Comparison of ENCODE assay signal across 7 cellular contexts in the genomic region with DNA sequence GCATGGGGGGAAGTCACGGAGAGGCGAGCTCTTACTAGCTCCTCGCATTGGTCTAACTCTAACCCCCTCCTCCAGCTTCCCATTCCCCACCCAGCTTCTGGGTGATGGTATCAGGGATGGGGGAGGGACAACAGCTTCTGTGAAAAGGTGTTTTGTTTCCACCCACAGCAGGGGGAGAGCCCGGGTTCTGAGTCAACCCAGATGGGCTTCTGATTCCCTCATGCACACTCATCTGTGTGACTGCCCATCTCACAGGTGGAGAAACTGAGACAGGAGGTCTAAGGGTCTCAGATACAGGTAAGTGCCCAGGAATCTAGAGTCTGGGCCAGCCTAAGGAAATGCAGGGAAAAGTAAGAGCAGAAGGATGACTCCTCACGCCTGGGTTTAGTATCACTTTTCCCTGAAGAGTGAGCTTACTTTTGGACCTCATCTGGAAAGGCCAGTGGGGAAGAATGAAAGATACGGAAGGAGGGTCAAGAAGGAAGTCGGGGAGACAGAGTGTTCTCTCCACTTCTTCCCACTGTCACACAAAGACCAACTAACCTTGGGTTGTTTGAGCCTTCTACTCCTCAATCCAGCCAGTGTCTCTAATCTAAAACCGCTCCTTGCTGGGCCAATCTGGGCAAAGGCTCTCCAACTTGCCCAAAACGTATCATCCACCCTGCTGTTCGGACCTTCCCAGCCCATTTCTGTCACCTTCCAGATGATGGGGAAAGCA. TPM values are rescaled to one million over a fixed set of nuclear protein-coding genes. Genes with fewer than 3 reads are reported as not detected.
A peak's percentile ranks its signal among the peaks of the same experiment; 100 is the strongest.
DNase-seq lines count a peak whose midpoint lies in the region; ATAC-seq and TF ChIP-seq lines count a peak whose summit lies in the region.
"Had no signal": no experiment of that assay in that cellular context is flagged by ENCODE, and none has a peak within 500 bp of the region (broad histone marks: within the 10 kb centered on the region; RNA-seq: fewer than 3 reads in every experiment).

No MANE protein-coding gene starts in this region.

- H3K4me3 ChIP-seq in body of pancreas = no peak overlapping the region
- H3K4me3 ChIP-seq in muscle layer of duodenum (ENCODE audit: low read depth in 1 of 2, low read length in 2 of 2) = peak overlapping the region; percentile 71 to 92

- no peaks in the 10 kb centered on the region for H3K9me3 ChIP-seq in body of pancreas
- H3K9me3 ChIP-seq in muscle layer of duodenum (ENCODE audit: control insufficient read depth in 1 of 2, low read length in 2 of 2) = no peaks in the 10 kb centered on the region

- H3K27ac ChIP-seq in C4-2B = peak overlapping the region; percentile 98
- H3K27ac ChIP-seq in body of pancreas = peak overlapping the region; percentile 96 to 98 (median 97)
- H3K27ac ChIP-seq in muscle layer of duodenum (ENCODE audit: low read length) = peak overlapping the region; percentile 91

- no peak for ATAC-seq in body of pancreas

- 60 to 66% methylated on average over 10 of the region's 10 CpGs for WGBS in body of pancreas, 2 donors

- intact Hi-C loops in body of pancreas (cut with DNase I) = no loop called here

- TF ChIP-seq POLR2A in body of pancreas (IDR thresholded peaks at IDR 0.05) (no peak), erythroblast (IDR thresholded peaks at IDR 0.05; ENCODE audit: low read length) (no peak)

- H3K4me1 ChIP-seq in body of pancreas = peaks cover 40% of the 10 kb centered on the region
- peaks cover 17 to 34% of the 10 kb centered on the region in 2 donors for H3K4me1 ChIP-seq in muscle layer of duodenum (ENCODE audit: control insufficient read depth in 1 of 2, insufficient read depth in 2 of 2, low read length in 2 of 2)

- TF ChIP-seq CTCF in C4-2B (conservative IDR thresholded peaks at IDR 0.05) (no peak), body of pancreas (IDR thresholded peaks at IDR 0.05) (no peak)

- H3K27me3 ChIP-seq in body of pancreas (no peaks in the 10 kb centered on the region), muscle layer of duodenum (ENCODE audit: low read depth, low read length) (no peaks in the 10 kb centered on the region)

- H3K36me3 ChIP-seq in body of pancreas (replicated peaks in 1 of 2; ENCODE audit: insufficient read depth in 1 of 2, low read depth in 2 of 2) (peaks cover 0 to 2% of the 10 kb centered on the region in 2 donors), muscle layer of duodenum (ENCODE audit: control insufficient read depth in 1 of 2, insufficient read depth in 2 of 2, low read length in 2 of 2) (peaks cover 27 to 43% of the 10 kb centered on the region in 2 donors)

- DNase-seq in body of pancreas (no peak), erythroblast (lab: John Stamatoyannopoulos, UW) (no peak), SW 1271 (lab: John Stamatoyannopoulos, UW) (no peak), SIG-M5 (lab: John Stamatoyannopoulos, UW) (no peak)
- DNase-seq: DMS153 had no signal

RNA-seq across cellular contexts. Expression of a gene that starts 3.1 kb away (rescaled TPM):
- 1 to 10 TPM; 1.6 to 2.6 TPM for total RNA-seq in body of pancreas

RNA-seq across cellular contexts. Expression of a gene that starts 11.2 kb away (rescaled TPM):
- 10 to 100 TPM; 15.6 to 31.6 TPM for total RNA-seq in body of pancreas

RNA-seq across cellular contexts. Expression of a gene that starts 28.7 kb away (rescaled TPM):
- total RNA-seq in body of pancreas = 100 to 1,000 TPM in 1 of 2 donors, 10 to 100 TPM in 1; 84.7 to 100 TPM

RNA-seq across cellular contexts. Expression of a gene that starts 29.4 kb away (rescaled TPM):
- 1 to 10 TPM; 5.9 to 8.8 TPM for total RNA-seq in body of pancreas

RNA-seq across cellular contexts. Expression of a gene that starts 48.5 kb away (rescaled TPM):
- total RNA-seq in body of pancreas = 100 to 1,000 TPM; 146 to 194 TPM

Comparison
In these comparisons a context has a peak if more than half of its experiments do, and no peak if none do; other contexts are left out.
1. H3K4me3 ChIP-seq: peak in muscle layer of duodenum (2 of 2); none in body of pancreas (0 of 2).
2. Peak in every context shown above with its lines, with median percentiles within 50 percentile points of each other: H3K27ac ChIP-seq.